Comparison of ENCODE assay signal across 29 cellular contexts in genomic region chr13:103510007-103510406, GRCh38.
DNase-seq lines count a peak whose midpoint lies in the region; ATAC-seq, FAIRE-seq and TF ChIP-seq lines count a peak whose summit lies in the region.
"Had no signal": no experiment of that assay in that cellular context is flagged by ENCODE, and none has a peak within 500 bp of the region (broad histone marks: within the 10 kb centered on the region; RNA-seq: fewer than 3 reads in every experiment).

No MANE protein-coding gene starts in this region.

- H3K27me3 Mint-ChIP-seq in neural progenitor cell (ENCODE audit: insufficient read depth, low read depth): peaks cover 2% of the 10 kb centered on the region
- no peaks in the 10 kb centered on the region for H3K27me3 Mint-ChIP-seq in activated CD4-positive, alpha-beta T cell treated with anti-CD3 and anti-CD28 coated beads for 36 hours
- H3K27me3 Mint-ChIP-seq: activated CD4-positive, alpha-beta memory T cell treated with anti-CD3 and anti-CD28 coated beads for 36 hours; activated naive CD4-positive, alpha-beta T cell treated with anti-CD3 and anti-CD28 coated beads, Interleukin-2, amount 10 ng/mL, durations not matched to agents 7 days and 5 days; naive thymus-derived CD4-positive, alpha-beta T cell had no signal

- SMC1A ChIA-PET in GM12878 (lab: Charles Lee; ENCODE audit: uncharacterized antibody, unreplicated experiment): no interaction called here

- no peak for TF ChIP-seq EP300 in GM12878 (IDR thresholded peaks at IDR 0.05; ENCODE audit: borderline replicate concordance in 1 of 2, control insufficient read depth in 1 of 2, low read depth in 2 of 2, low read length in 2 of 2)

- no peaks in the 10 kb centered on the region for H3K9me2 ChIP-seq in HCT116 (ENCODE audit: insufficient read depth)

- POLR2A ChIA-PET in HCT116 (lab: Charles Lee): no interaction called here
- POLR2A ChIA-PET in GM12878 (lab: Charles Lee): no interaction called here
- POLR2A ChIA-PET in activated CD4-positive, alpha-beta T cell treated with anti-CD3 and anti-CD28 coated beads for 36 hours (lab: Charles Lee): no interaction called here

- H3K36me3 ChIP-seq in HCT116 (ENCODE audit: control insufficient read depth in 1 of 2, insufficient read depth in 2 of 2, low read length in 2 of 2): no peaks in the 10 kb centered on the region
- no peaks in the 10 kb centered on the region for H3K36me3 ChIP-seq in GM12878 (ENCODE audit: control insufficient read depth in 2 of 2, insufficient read depth in 2 of 2, low read length in 1 of 2)
- no peaks in the 10 kb centered on the region for H3K36me3 ChIP-seq in neural progenitor cell
- H3K36me3 ChIP-seq: adrenal gland; BLaER1 treated with 17β-estradiol and CSF1 and Interleukin-3, amounts not matched to agents 10 nM and 100 nM had no signal

- BruUV-seq in HCT116 (replicated peaks; lab: Mats Ljungman, UMichigan) (no TSS peak), GM12878 (replicated peaks; lab: Mats Ljungman, UMichigan) (no TSS peak)

- in situ Hi-C loops in GM12878 (cut with MboI): no loop called here

- no peak; the same call in 1 of the 2 replicates for TF ChIP-seq RAD21 in HCT116 (IDR thresholded peaks at IDR 0.05; ENCODE audit: low read depth)
- TF ChIP-seq RAD21 in GM12878 (IDR thresholded peaks at IDR 0.05; ENCODE audit: insufficient read depth, low read depth, low read length): peak; percentile 16; the same call in 1 of the 2 replicates

- H3K9me3 ChIP-seq in HCT116 (ENCODE audit: control insufficient read depth in 1 of 2, insufficient read depth in 1 of 2, low read depth in 1 of 2, low read length in 2 of 2) (peaks cover 0 to 4% of the 10 kb centered on the region in 2 experiments; a peak in 1 of 4 replicates), GM12878 (replicated peaks; ENCODE audit: control insufficient read depth, insufficient read depth, low read length) (no peaks in the 10 kb centered on the region), neural progenitor cell (ENCODE audit: low read depth) (no peaks in the 10 kb centered on the region)
- H3K9me3 ChIP-seq: adrenal gland had no signal

- RAD21 ChIA-PET in HCT116 (lab: Charles Lee; ENCODE audit: low non-redundant PET in 1 of 2, low total read pairs in 2 of 2, uncharacterized antibody in 2 of 2, unreplicated experiment in 2 of 2) (no interaction called here), GM12878 (lab: Charles Lee; ENCODE audit: unreplicated experiment) (no interaction called here)

- H3K27ac ChIP-seq in HCT116 (ENCODE audit: low read depth, low read length) (no peak overlapping the region), GM12878 (ENCODE audit: control insufficient read depth, insufficient read depth) (no peak overlapping the region), neural progenitor cell (no peak overlapping the region)
- H3K27ac ChIP-seq: adrenal gland; BLaER1 treated with 17β-estradiol and CSF1 and Interleukin-3, amounts not matched to agents 10 nM and 100 nM; RWPE1; SK-N-MC had no signal

- H3K9ac ChIP-seq in HCT116 (ENCODE audit: low read length): no peak overlapping the region
- no peak overlapping the region for H3K9ac ChIP-seq in GM12878 (ENCODE audit: control insufficient read depth, insufficient read depth, low read length)
- H3K9ac ChIP-seq in neural progenitor cell: no peak overlapping the region
- H3K9ac ChIP-seq: BLaER1 treated with 17β-estradiol and CSF1 and Interleukin-3, amounts not matched to agents 10 nM and 100 nM had no signal

- ATAC-seq in HCT116 (peak; percentile 46; the same call in 1 of the 2 replicates), GM12878 (no peak), HG02840 (IDR thresholded peaks at IDR 0.05; ENCODE audit: low FRiP score, unreplicated experiment) (no peak)
- ATAC-seq in activated CD4-positive, alpha-beta T cell treated with anti-CD3 and anti-CD28 coated beads for 36 hours: no peak
- ATAC-seq: naive thymus-derived CD4-positive, alpha-beta T cell had no signal

- no peaks in the 10 kb centered on the region for H3K4me1 ChIP-seq in HCT116 (ENCODE audit: control insufficient read depth in 1 of 2, insufficient read depth in 2 of 2, low read length in 2 of 2)
- no peaks in the 10 kb centered on the region for H3K4me1 ChIP-seq in GM12878 (ENCODE audit: control insufficient read depth, insufficient read depth, low read length)
- no peaks in the 10 kb centered on the region for H3K4me1 ChIP-seq in neural progenitor cell
- H3K4me1 ChIP-seq: adrenal gland; BLaER1 treated with 17β-estradiol and CSF1 and Interleukin-3, amounts not matched to agents 10 nM and 100 nM; Caco-2 had no signal

- no peaks in the 10 kb centered on the region for H3K4me1 Mint-ChIP-seq in neural progenitor cell
- no peaks in the 10 kb centered on the region for H3K4me1 Mint-ChIP-seq in activated CD4-positive, alpha-beta T cell treated with anti-CD3 and anti-CD28 coated beads for 36 hours
- H3K4me1 Mint-ChIP-seq: activated naive CD4-positive, alpha-beta T cell treated with anti-CD3 and anti-CD28 coated beads, Interleukin-2, amount 10 ng/mL, durations not matched to agents 7 days and 5 days; naive thymus-derived CD4-positive, alpha-beta T cell had no signal

- 27% methylated on average over 8 of the region's 8 CpGs for WGBS in GM12878 (ENCODE audit: insufficient coverage, insufficient replicate concordance, low lambda C conversion rate, missing lambda C conversion rate)

- H4K20me1 ChIP-seq in HCT116 (ENCODE audit: insufficient read depth) (no peaks in the 10 kb centered on the region), GM12878 (ENCODE audit: control insufficient read depth, insufficient read depth) (no peaks in the 10 kb centered on the region), neural progenitor cell (ENCODE audit: low read depth) (no peaks in the 10 kb centered on the region)
- H4K20me1 ChIP-seq: BLaER1 treated with 17β-estradiol and CSF1 and Interleukin-3, amounts not matched to agents 10 nM and 100 nM had no signal

- no peaks in the 10 kb centered on the region for H3K27me3 ChIP-seq in HCT116 (ENCODE audit: insufficient read depth, low read length)
- H3K27me3 ChIP-seq in GM12878 (replicated peaks in 1 of 2; ENCODE audit: control insufficient read depth in 2 of 2, insufficient read depth in 2 of 2, low read length in 1 of 2): no peaks in the 10 kb centered on the region
- no peaks in the 10 kb centered on the region for H3K27me3 ChIP-seq in neural progenitor cell
- H3K27me3 ChIP-seq: adrenal gland; BLaER1 treated with 17β-estradiol and CSF1 and Interleukin-3, amounts not matched to agents 10 nM and 100 nM had no signal

- no peak for TF ChIP-seq POLR2A in HCT116 (IDR thresholded peaks at IDR 0.05; ENCODE audit: borderline replicate concordance, extremely low read depth, insufficient read depth, insufficient read length)
- no peak for TF ChIP-seq POLR2A in GM12878 (IDR thresholded peaks at IDR 0.05; ENCODE audit: low read depth, low read length)

- no peak overlapping the region for H3K27ac Mint-ChIP-seq in neural progenitor cell
- H3K27ac Mint-ChIP-seq in activated CD4-positive, alpha-beta T cell treated with anti-CD3 and anti-CD28 coated beads for 36 hours: no peak overlapping the region
- H3K27ac Mint-ChIP-seq: activated CD4-positive, alpha-beta memory T cell treated with anti-CD3 and anti-CD28 coated beads for 36 hours; activated naive CD4-positive, alpha-beta T cell treated with anti-CD3 and anti-CD28 coated beads, Interleukin-2, amount 10 ng/mL, durations not matched to agents 7 days and 5 days; naive thymus-derived CD4-positive, alpha-beta T cell had no signal

- intact Hi-C loops in HCT116 (cut with micrococcal nuclease): no loop called here
- intact Hi-C loops in GM12878 (cut with micrococcal nuclease; ENCODE audit: unreplicated experiment): loop anchor here (10.0 kb wide), 1 partner anchor 595 kb away; no protein-coding TSS in a partner anchor
- intact Hi-C loops in activated CD4-positive, alpha-beta T cell treated with anti-CD3 and anti-CD28 coated beads for 36 hours (cut with DNase I, micrococcal nuclease): no loop called here

- H3K36me3 Mint-ChIP-seq in neural progenitor cell: no peaks in the 10 kb centered on the region
- no peaks in the 10 kb centered on the region for H3K36me3 Mint-ChIP-seq in activated CD4-positive, alpha-beta T cell treated with anti-CD3 and anti-CD28 coated beads for 36 hours (ENCODE audit: low read depth)
- H3K36me3 Mint-ChIP-seq: activated CD4-positive, alpha-beta memory T cell treated with anti-CD3 and anti-CD28 coated beads for 36 hours; activated naive CD4-positive, alpha-beta T cell treated with anti-CD3 and anti-CD28 coated beads, Interleukin-2, amount 10 ng/mL, durations not matched to agents 7 days and 5 days; naive thymus-derived CD4-positive, alpha-beta T cell had no signal

- DNase-seq in D341Med (ENCODE audit: low spot score) (peak; percentile 20), HCT116 (ENCODE audit: low read depth, low spot score) (no peak), GM12878 (ENCODE audit: low read depth, low spot score) (no peak), neural progenitor cell (ENCODE audit: low spot score) (peak; percentile 26), NCI-H128 (lab: John Stamatoyannopoulos, UW; ENCODE audit: unreplicated experiment) (no peak)
- DNase-seq in activated CD4-positive, alpha-beta T cell treated with anti-CD3 and anti-CD28 coated beads, Interleukin-2, amount 50 U/mL, for 4 hours: no peak
- no peak for DNase-seq in activated CD4-positive, alpha-beta T cell treated with anti-CD3 and anti-CD28 coated beads for 36 hours
- DNase-seq: activated CD4-positive, alpha-beta memory T cell treated with anti-CD3 and anti-CD28 coated beads for 36 hours; activated naive CD4-positive, alpha-beta T cell treated with anti-CD3 and anti-CD28 coated beads, Interleukin-2, amount 10 ng/mL, durations not matched to agents 7 days and 5 days; adrenal gland; central memory CD4-positive, alpha-beta T cell; cortex of kidney; DMS79 treated with DMSO at 0.1 percent for 48 hours; effector memory CD4-positive, alpha-beta T cell; Karpas-422; kidney; naive thymus-derived CD4-positive, alpha-beta T cell; NCI-H146; NCI-H2107; occipital lobe; stimulated activated CD4-positive, alpha-beta T cell treated with anti-CD3 and anti-CD28 coated beads, Interleukin-4, amount 100 ng/mL, for 4 hours; trophoblast cell had no signal

- CTCF ChIA-PET in HCT116 (lab: Charles Lee) (no interaction called here), GM12878 (lab: Yijun Ruan, JAX) (interaction anchor here (0.7 kb wide), 1 partner anchor 648 kb away, joined by 3 read pairs; no protein-coding TSS in a partner anchor)
- CTCF ChIA-PET in activated CD4-positive, alpha-beta T cell treated with anti-CD3 and anti-CD28 coated beads for 36 hours (lab: Charles Lee): no interaction called here

- TF ChIP-seq CTCF in HCT116 (IDR thresholded peaks at IDR 0.05 in 2 of 3, conservative IDR thresholded peaks at IDR 0.05 in 1 of 3; ENCODE audit: borderline replicate concordance in 1 of 3, insufficient read depth in 1 of 3, low read depth in 2 of 3, low read length in 2 of 3) (0 out of 6 replicates have a peak, but pooled peaks of 1 of the 3 experiments have one; percentile 11), GM12878 (IDR thresholded peaks at IDR 0.05 in 2 of 3, conservative IDR thresholded peaks at IDR 0.05 in 1 of 3; ENCODE audit: control insufficient read depth in 2 of 3, extremely low read depth in 1 of 3, insufficient read depth in 1 of 3, low read depth in 3 of 3, low read length in 3 of 3) (0 out of 6 replicates have a peak, but pooled peaks of 1 of the 3 experiments have one; percentile 17), neural progenitor cell (IDR thresholded peaks at IDR 0.05) (peak; percentile 39)

- H2AFZ ChIP-seq in HCT116 (ENCODE audit: low read depth, low read length, poor library complexity, severe bottlenecking): no peak overlapping the region
- H2AFZ ChIP-seq in GM12878 (ENCODE audit: control insufficient read depth, low read depth, low read length): no peak overlapping the region
- H2AFZ ChIP-seq in neural progenitor cell (replicated peaks): peak overlapping the region; percentile 13

- H3K79me2 ChIP-seq in HCT116 (ENCODE audit: insufficient read depth, low read length): no peaks in the 10 kb centered on the region
- no peaks in the 10 kb centered on the region for H3K79me2 ChIP-seq in GM12878 (ENCODE audit: control insufficient read depth, insufficient read depth, low read length)
- H3K79me2 ChIP-seq in neural progenitor cell (ENCODE audit: low read depth): no peaks in the 10 kb centered on the region

- H3K4me3 ChIP-seq in HCT116 (replicated peaks in 1 of 2; ENCODE audit: low read depth in 1 of 2, low read length in 2 of 2): no peak overlapping the region
- H3K4me3 ChIP-seq in GM12878: no peak overlapping the region
- H3K4me3 ChIP-seq in neural progenitor cell: no peak overlapping the region
- H3K4me3 ChIP-seq: adrenal gland; BLaER1 treated with 17β-estradiol and CSF1 and Interleukin-3, amounts not matched to agents 10 nM and 100 nM; lung; SK-N-MC had no signal

- H3F3A ChIP-seq in neural progenitor cell (ENCODE audit: low read depth): no peaks in the 10 kb centered on the region

- no peak for FAIRE-seq in GM12878 (lab: Jason Lieb, UNC)
- FAIRE-seq: GM12891, kidney had no signal

- peaks cover 6% of the 10 kb centered on the region for H3K9me3 Mint-ChIP-seq in neural progenitor cell
- H3K9me3 Mint-ChIP-seq in activated CD4-positive, alpha-beta T cell treated with anti-CD3 and anti-CD28 coated beads for 36 hours (ENCODE audit: low read depth): peaks cover 6% of the 10 kb centered on the region

- no peak overlapping the region for H3K4me3 Mint-ChIP-seq in neural progenitor cell
- H3K4me3 Mint-ChIP-seq in activated CD4-positive, alpha-beta T cell treated with anti-CD3 and anti-CD28 coated beads for 36 hours: no peak overlapping the region
- H3K4me3 Mint-ChIP-seq: activated CD4-positive, alpha-beta memory T cell treated with anti-CD3 and anti-CD28 coated beads for 36 hours; activated naive CD4-positive, alpha-beta T cell treated with anti-CD3 and anti-CD28 coated beads, Interleukin-2, amount 10 ng/mL, durations not matched to agents 7 days and 5 days; naive thymus-derived CD4-positive, alpha-beta T cell had no signal

- H3K4me2 ChIP-seq in HCT116 (ENCODE audit: low read length): no peak overlapping the region
- no peak overlapping the region for H3K4me2 ChIP-seq in GM12878 (ENCODE audit: control insufficient read depth, insufficient read depth)
- H3K4me2 ChIP-seq in neural progenitor cell: no peak overlapping the region
- H3K4me2 ChIP-seq: BLaER1 treated with 17β-estradiol and CSF1 and Interleukin-3, amounts not matched to agents 10 nM and 100 nM had no signal

Comparison
In these comparisons a context has a peak if more than half of its experiments do, and no peak if none do; other contexts are left out.
1. DNase-seq: peak in D341Med (single experiment) and neural progenitor cell (single experiment); none in HCT116 (single experiment), GM12878 (single experiment), NCI-H128 (single experiment), activated CD4-positive, alpha-beta T cell treated with anti-CD3 and anti-CD28 coated beads, Interleukin-2, amount 50 U/mL, for 4 hours (0 of 2) and activated CD4-positive, alpha-beta T cell treated with anti-CD3 and anti-CD28 coated beads for 36 hours (single experiment).